In genomic region chr2:188319845-188320244, GRCh38 we compare ENCODE assay signal across 31 cellular contexts. TPM values are rescaled to one million over a fixed set of nuclear protein-coding genes. Genes with fewer than 3 reads are reported as not detected.
DNase-seq lines count a peak whose midpoint lies in the region; ATAC-seq and TF ChIP-seq lines count a peak whose summit lies in the region.
"Had no signal": no experiment of that assay in that cellular context is flagged by ENCODE, and none has a peak within 500 bp of the region (broad histone marks: within the 10 kb centered on the region; RNA-seq: fewer than 3 reads in every experiment).

No MANE protein-coding gene starts in this region.

- peaks cover 86% of the 10 kb centered on the region for H3K79me2 ChIP-seq in SK-N-SH (ENCODE audit: insufficient read depth)
- H3K79me2 ChIP-seq: parathyroid adenoma had no signal

- intact Hi-C loops in lower leg skin (cut with DNase I; ENCODE audit: low total_unique reads), result no loop called here

- CTCF ChIA-PET in SK-N-SH (lab: Yijun Ruan, JAX), result interaction anchor here (1.2 to 2.3 kb wide), 2 partner anchors 11 to 28 kb away, joined by 6 to 11 read pairs; partner anchors contain the start of gene GULP1

- peaks cover 0 to 30% of the 10 kb centered on the region in 2 experiments for H3K36me3 ChIP-seq in SK-N-SH (replicated peaks in 1 of 2; ENCODE audit: control insufficient read depth in 1 of 2, insufficient read depth in 2 of 2, low read length in 1 of 2)
- H3K36me3 ChIP-seq: esophagus squamous epithelium, heart right ventricle, left ventricle myocardium inferior, sigmoid colon, upper lobe of left lung, WERI-Rb-1 had no signal

- no peaks in the 10 kb centered on the region for H3K27me3 ChIP-seq in SK-N-SH (ENCODE audit: insufficient read depth)
- H3K27me3 ChIP-seq: esophagus squamous epithelium, heart right ventricle, sigmoid colon, SJCRH30, upper lobe of left lung had no signal

- no peak for TF ChIP-seq EP300 in SK-N-SH (IDR thresholded peaks at IDR 0.05; ENCODE audit: borderline replicate concordance in 1 of 2, low read depth in 1 of 2, low read length in 1 of 2)

- H4K20me1 ChIP-seq in SK-N-SH (ENCODE audit: insufficient read depth), result no peaks in the 10 kb centered on the region

- WGBS in SK-N-SH (ENCODE audit: low lambda C conversion rate), result 92% methylated on average over 1 of the region's 1 CpG
- WGBS in lower leg skin, 2 donors, result 78 to 84% methylated on average over 1 of the region's 1 CpG

- H2AFZ ChIP-seq in SK-N-SH (ENCODE audit: low read depth), result no peak overlapping the region
- H2AFZ ChIP-seq: parathyroid adenoma had no signal

- no peaks in the 10 kb centered on the region for H3K9me3 ChIP-seq in SK-N-SH
- H3K9me3 ChIP-seq: esophagus squamous epithelium, upper lobe of left lung had no signal

- POLR2A ChIA-PET in SK-N-SH (lab: Yijun Ruan, JAX), result interaction anchor here (1.6 kb wide), 1 partner anchor 28 kb away, joined by 4 read pairs; the partner anchor contains the start of gene GULP1

- no peak for TF ChIP-seq POLR2A in lower leg skin (IDR thresholded peaks at IDR 0.05)

- H3F3A ChIP-seq in SK-N-SH (replicated peaks; ENCODE audit: insufficient read depth), result peaks cover 45% of the 10 kb centered on the region

- H3K4me1 ChIP-seq in SK-N-SH (ENCODE audit: control insufficient read depth in 1 of 2, insufficient read depth in 2 of 2, low read depth in 1 of 2, low read length in 1 of 2), result peaks cover 16 to 49% of the 10 kb centered on the region in 2 experiments
- H3K4me1 ChIP-seq: esophagus squamous epithelium, parathyroid adenoma had no signal

- no peaks in the 10 kb centered on the region for H3K9me2 ChIP-seq in SK-N-SH

- TF ChIP-seq CTCF in SK-N-SH (IDR thresholded peaks at IDR 0.05) (0 out of 2 replicates have a peak, but pooled peaks have one; percentile 17), epithelial cell of esophagus (IDR thresholded peaks at IDR 0.05; ENCODE audit: insufficient read depth, low read depth, low read length, missing control alignments) (peak; percentile 24), lower leg skin (IDR thresholded peaks at IDR 0.05) (no peak)

- H3K27ac ChIP-seq in SK-N-SH (ENCODE audit: low read depth in 2 of 2, low read length in 1 of 2), result no peak overlapping the region; a peak in 1 of 4 replicates
- H3K27ac ChIP-seq: esophagus squamous epithelium, heart right ventricle, left ventricle myocardium inferior, parathyroid adenoma, sigmoid colon, SJCRH30, upper lobe of left lung, WERI-Rb-1 had no signal

- DNase-seq in SK-N-SH (no peak), NCI-H69 (lab: John Stamatoyannopoulos, UW) (peak; percentile 8), epithelial cell of esophagus (ENCODE audit: low read depth) (peak; percentile 8), renal cortical epithelial cell (ENCODE audit: low read depth) (peak; percentile 16), cerebellar cortex (ENCODE audit: low spot score) (no peak), lower leg skin (ENCODE audit: low spot score in 2 of 2) (no peak), hepatic stellate cell (ENCODE audit: low spot score) (no peak)
- DNase-seq: activated CD4-positive, alpha-beta T cell treated with anti-CD3 and anti-CD28 coated beads, Interleukin-2, amount 50 U/mL, for 4 hours; activated CD8-positive, alpha-beta memory T cell treated with anti-CD3 and anti-CD28 coated beads, Interleukin-2, amount 50 U/mL, for 48 hours; activated naive CD8-positive, alpha-beta T cell treated with anti-CD3 and anti-CD28 coated beads for 36 hours; COR-L47; effector CD8-positive, alpha-beta T cell; esophagus squamous epithelium; heart right ventricle; Karpas-422; left ventricle myocardium inferior; NCI-H1092 treated with DMSO at 0.1 percent for 48 hours; NCI-H2029; NCI-H345; NK-92 treated with Interleukin-12 subunit alpha and Interleukin-12 subunit beta, amount 100 ng/mL, for 24 hours; sigmoid colon; SJCRH30; stimulated activated CD4-positive, alpha-beta T cell treated with anti-CD3 and anti-CD28 coated beads, Interleukin-15, amount 100 ng/mL, for 24 hours; stimulated activated CD8-positive, alpha-beta memory T cell treated with anti-CD3 and anti-CD28 coated beads, Interleukin-4, amount 100 ng/mL, for 48 hours; T-helper 2 cell; upper lobe of left lung; WERI-Rb-1 had no signal

- no peak for TF ChIP-seq RAD21 in SK-N-SH (IDR thresholded peaks at IDR 0.05; ENCODE audit: low read length)

- H3K9ac ChIP-seq in SK-N-SH, result no peak overlapping the region
- H3K9ac ChIP-seq: parathyroid adenoma had no signal

- H3K4me3 ChIP-seq in SK-N-SH (ENCODE audit: low read depth in 2 of 2, low read length in 1 of 2), result no peak overlapping the region
- no peak overlapping the region for H3K4me3 ChIP-seq in epithelial cell of esophagus (ENCODE audit: low read length)
- no peak overlapping the region for H3K4me3 ChIP-seq in lower leg skin (ENCODE audit: low read depth, poor library complexity, severe bottlenecking)
- H3K4me3 ChIP-seq: esophagus squamous epithelium, heart right ventricle, left ventricle myocardium inferior, sigmoid colon, SJCRH30, upper lobe of left lung had no signal

- ATAC-seq in SK-N-SH treated with all-trans-retinoic acid at 6 μM for 48 hours, result no peak
- ATAC-seq: heart right ventricle; natural killer cell treated with Interleukin-12 subunit alpha and Interleukin-12 subunit beta and Interleukin-15 and Interleukin-18, amount 100 ng/mL, for 72 hours had no signal

- no peak overlapping the region for H3K4me2 ChIP-seq in SK-N-SH

TF ChIP-seq in SK-N-SH, 30 proteins besides CTCF, POLR2A, EP300 and RAD21:
- TF ChIP-seq, protein P1, sequence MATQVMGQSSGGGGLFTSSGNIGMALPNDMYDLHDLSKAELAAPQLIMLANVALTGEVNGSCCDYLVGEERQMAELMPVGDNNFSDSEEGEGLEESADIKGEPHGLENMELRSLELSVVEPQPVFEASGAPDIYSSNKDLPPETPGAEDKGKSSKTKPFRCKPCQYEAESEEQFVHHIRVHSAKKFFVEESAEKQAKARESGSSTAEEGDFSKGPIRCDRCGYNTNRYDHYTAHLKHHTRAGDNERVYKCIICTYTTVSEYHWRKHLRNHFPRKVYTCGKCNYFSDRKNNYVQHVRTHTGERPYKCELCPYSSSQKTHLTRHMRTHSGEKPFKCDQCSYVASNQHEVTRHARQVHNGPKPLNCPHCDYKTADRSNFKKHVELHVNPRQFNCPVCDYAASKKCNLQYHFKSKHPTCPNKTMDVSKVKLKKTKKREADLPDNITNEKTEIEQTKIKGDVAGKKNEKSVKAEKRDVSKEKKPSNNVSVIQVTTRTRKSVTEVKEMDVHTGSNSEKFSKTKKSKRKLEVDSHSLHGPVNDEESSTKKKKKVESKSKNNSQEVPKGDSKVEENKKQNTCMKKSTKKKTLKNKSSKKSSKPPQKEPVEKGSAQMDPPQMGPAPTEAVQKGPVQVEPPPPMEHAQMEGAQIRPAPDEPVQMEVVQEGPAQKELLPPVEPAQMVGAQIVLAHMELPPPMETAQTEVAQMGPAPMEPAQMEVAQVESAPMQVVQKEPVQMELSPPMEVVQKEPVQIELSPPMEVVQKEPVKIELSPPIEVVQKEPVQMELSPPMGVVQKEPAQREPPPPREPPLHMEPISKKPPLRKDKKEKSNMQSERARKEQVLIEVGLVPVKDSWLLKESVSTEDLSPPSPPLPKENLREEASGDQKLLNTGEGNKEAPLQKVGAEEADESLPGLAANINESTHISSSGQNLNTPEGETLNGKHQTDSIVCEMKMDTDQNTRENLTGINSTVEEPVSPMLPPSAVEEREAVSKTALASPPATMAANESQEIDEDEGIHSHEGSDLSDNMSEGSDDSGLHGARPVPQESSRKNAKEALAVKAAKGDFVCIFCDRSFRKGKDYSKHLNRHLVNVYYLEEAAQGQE (IDR thresholded peaks at IDR 0.05; ENCODE audit: low read depth, low read length), result no peak

TF ChIP-seq in SK-N-SH treated with all-trans-retinoic acid at 6 μM for 48 hours, 23 proteins besides CTCF, POLR2A, EP300 and RAD21 (continues in another document):
- TF ChIP-seq TCF4 (CRISPR knock-in tag; IDR thresholded peaks at IDR 0.05; ENCODE audit: borderline replicate concordance), result no peak
- no peak for TF ChIP-seq ZNF8 (CRISPR knock-in tag; IDR thresholded peaks at IDR 0.05)
- TF ChIP-seq ARNTL (CRISPR knock-in tag; IDR thresholded peaks at IDR 0.05; ENCODE audit: borderline replicate concordance, low read depth), result no peak
- TF ChIP-seq ESRRG (CRISPR knock-in tag; IDR thresholded peaks at IDR 0.05), result no peak
- TF ChIP-seq, protein P2, sequence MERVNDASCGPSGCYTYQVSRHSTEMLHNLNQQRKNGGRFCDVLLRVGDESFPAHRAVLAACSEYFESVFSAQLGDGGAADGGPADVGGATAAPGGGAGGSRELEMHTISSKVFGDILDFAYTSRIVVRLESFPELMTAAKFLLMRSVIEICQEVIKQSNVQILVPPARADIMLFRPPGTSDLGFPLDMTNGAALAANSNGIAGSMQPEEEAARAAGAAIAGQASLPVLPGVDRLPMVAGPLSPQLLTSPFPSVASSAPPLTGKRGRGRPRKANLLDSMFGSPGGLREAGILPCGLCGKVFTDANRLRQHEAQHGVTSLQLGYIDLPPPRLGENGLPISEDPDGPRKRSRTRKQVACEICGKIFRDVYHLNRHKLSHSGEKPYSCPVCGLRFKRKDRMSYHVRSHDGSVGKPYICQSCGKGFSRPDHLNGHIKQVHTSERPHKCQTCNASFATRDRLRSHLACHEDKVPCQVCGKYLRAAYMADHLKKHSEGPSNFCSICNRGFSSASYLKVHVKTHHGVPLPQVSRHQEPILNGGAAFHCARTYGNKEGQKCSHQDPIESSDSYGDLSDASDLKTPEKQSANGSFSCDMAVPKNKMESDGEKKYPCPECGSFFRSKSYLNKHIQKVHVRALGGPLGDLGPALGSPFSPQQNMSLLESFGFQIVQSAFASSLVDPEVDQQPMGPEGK (CRISPR knock-in tag; IDR thresholded peaks at IDR 0.05; ENCODE audit: borderline replicate concordance), result no peak
- no peak for TF ChIP-seq TOX (CRISPR knock-in tag; IDR thresholded peaks at IDR 0.05; ENCODE audit: borderline replicate concordance)

RNA-seq across cellular contexts. Expression of gene GULP1, which starts 28.2 kb away (rescaled TPM):
- polyA plus RNA-seq in SK-N-SH (2012; rRNA removed), result 33.8 and 35.0 TPM in 2 replicates
- polyA plus RNA-seq in SK-N-SH (2012; cell fraction: cytosol; rRNA removed), result 41.0 and 47.1 TPM in 2 replicates
- polyA plus RNA-seq in SK-N-SH (2012; cell fraction: nucleus; rRNA removed), result 29.7 and 32.6 TPM in 2 replicates
- total RNA-seq in renal cortical epithelial cell (130 and 159 TPM in 2 replicates), lower leg skin (10 to 100 TPM; 13.4 to 20.0 (median 17.3) TPM)
- total RNA-seq: activated naive CD8-positive, alpha-beta T cell treated with anti-CD3 and anti-CD28 coated beads for 36 hours; activated T-helper 2 cell treated with anti-CD3 and anti-CD28 coated beads, Interferon-gamma antibody, Interleukin-2, Interleukin-4, amounts not matched to agents 10 μg/mL and 5 μg/mL and 100 μg/mL, durations not matched to agents 14 hours and 24 hours and 36 hours; natural killer cell treated with Interleukin-12 subunit alpha and Interleukin-12 subunit beta and Interleukin-15 and Interleukin-18, amount 100 ng/mL, for 72 hours had no signal

Comparison
In these comparisons a context has a peak if more than half of its experiments do, and no peak if none do; other contexts are left out.
1. DNase-seq: peak in NCI-H69 (single experiment), epithelial cell of esophagus (single experiment) and renal cortical epithelial cell (single experiment); none in SK-N-SH (single experiment), cerebellar cortex (single experiment), lower leg skin (0 of 2) and hepatic stellate cell (single experiment).
2. CTCF ChIP-seq: peak in SK-N-SH (single experiment) and epithelial cell of esophagus (single experiment); none in lower leg skin (0 of 3).